ENCODE assay signal across 16 cellular contexts in the genomic region with DNA sequence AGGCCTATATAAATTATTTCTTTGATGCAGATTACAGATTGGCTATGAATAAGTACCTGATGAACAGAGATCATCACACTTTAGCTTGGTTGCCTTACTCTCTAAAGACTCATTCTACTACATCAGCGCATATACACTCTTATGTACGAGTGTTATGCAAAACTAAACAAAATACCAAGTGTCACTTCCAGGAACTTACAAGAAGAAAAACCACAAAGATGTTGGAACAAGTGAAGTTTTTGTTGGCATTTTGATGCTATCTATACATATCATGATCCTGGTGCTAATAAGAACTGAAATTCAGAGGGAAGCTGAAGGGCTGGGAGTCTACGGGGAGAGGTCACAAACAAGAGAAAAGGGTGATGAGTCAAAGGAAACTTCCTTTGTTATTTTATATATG. TPM values are rescaled to one million over a fixed set of nuclear protein-coding genes. Genes with fewer than 3 reads are reported as not detected.
DNase-seq lines count a peak whose midpoint lies in the region; ATAC-seq and TF ChIP-seq lines count a peak whose summit lies in the region.
"Had no signal": no experiment of that assay in that cellular context is flagged by ENCODE, and none has a peak within 500 bp of the region (broad histone marks: within the 10 kb centered on the region; RNA-seq: fewer than 3 reads in every experiment).

No MANE protein-coding gene starts in this region.

- no peak overlapping the region for H2AK5ac ChIP-seq in mesenchymal stem cell (ENCODE audit: low read length, severe bottlenecking)

- H3K9me3 ChIP-seq in OCI-LY3 (ENCODE audit: insufficient read depth, low read length) (no peaks in the 10 kb centered on the region), mesenchymal stem cell (ENCODE audit: control insufficient read depth, low read length) (no peaks in the 10 kb centered on the region)
- H3K9me3 ChIP-seq: esophagus muscularis mucosa, stomach had no signal

- no peak overlapping the region for H4K91ac ChIP-seq in mesenchymal stem cell (ENCODE audit: low read length)

- peaks cover 9% of the 10 kb centered on the region for H3K79me1 ChIP-seq in mesenchymal stem cell (replicated peaks; ENCODE audit: low read length, poor library complexity, severe bottlenecking)

- no peak overlapping the region for H2BK120ac ChIP-seq in mesenchymal stem cell (ENCODE audit: low read depth, low read length)

- CTCF ChIA-PET in Calu3 (lab: Charles Lee): no interaction called here

- intact Hi-C loops in Calu3 (cut with micrococcal nuclease; ENCODE audit: unreplicated experiment): no loop called here

- H2BK15ac ChIP-seq in mesenchymal stem cell (ENCODE audit: low read depth, poor library complexity, severe bottlenecking): no peak overlapping the region

- peak overlapping the region; percentile 4; the same call in 1 of the 2 replicates for H3K4me2 ChIP-seq in OCI-LY3 (ENCODE audit: low read length)
- no peak overlapping the region for H3K4me2 ChIP-seq in mesenchymal stem cell (ENCODE audit: low read length, poor library complexity, severe bottlenecking)

- H3K36me3 ChIP-seq in OCI-LY3 (replicated peaks; ENCODE audit: low read depth, low read length): peaks cover 55% of the 10 kb centered on the region
- peaks cover 3 to 81% of the 10 kb centered on the region in 2 experiments for H3K36me3 ChIP-seq in mesenchymal stem cell (ENCODE audit: control insufficient read depth in 1 of 2, insufficient read depth in 2 of 2, low read depth in 1 of 2, low read length in 2 of 2)

- 62% methylated on average over 2 of the region's 3 CpGs for WGBS in mesenchymal stem cell

- H3K27ac ChIP-seq in OCI-LY3 (ENCODE audit: low read length): no peak overlapping the region
- no peak overlapping the region for H3K27ac ChIP-seq in mesenchymal stem cell (ENCODE audit: low read length, poor library complexity, severe bottlenecking)
- H3K27ac ChIP-seq: esophagus muscularis mucosa, stomach had no signal

- peaks cover 95% of the 10 kb centered on the region for H3K79me2 ChIP-seq in OCI-LY3 (ENCODE audit: low read length)

- H3K14ac ChIP-seq in mesenchymal stem cell (ENCODE audit: low read length in 2 of 2): no peak overlapping the region

- H3K4me1 Mint-ChIP-seq in Calu3 (ENCODE audit: low read depth, unreplicated experiment): peaks cover 9% of the 10 kb centered on the region

- BruUV-seq in Calu3 (replicated peaks; lab: Mats Ljungman, UMichigan): no TSS peak

- no peak overlapping the region for H4K8ac ChIP-seq in mesenchymal stem cell (ENCODE audit: low read length)

- H3K4ac ChIP-seq in mesenchymal stem cell (ENCODE audit: low read depth in 1 of 2, low read length in 2 of 2): no peak overlapping the region

- peak; percentile 56 for DNase-seq in EL
- DNase-seq in astrocyte of the hippocampus (ENCODE audit: low read depth, low spot score): peak; percentile 36
- DNase-seq in mesenchymal stem cell: peak; percentile 79
- DNase-seq in Calu3: no peak
- DNase-seq: activated CD4-positive, alpha-beta T cell treated with anti-CD3 and anti-CD28 coated beads for 48 hours; activated naive CD4-positive, alpha-beta T cell treated with Interleukin-2 at 50 U/mL for 16 hours; NCI-H1417; NCI-H446 treated with DMSO at 0.1 percent for 48 hours; stomach had no signal

- H3K27me3 ChIP-seq in OCI-LY3 (ENCODE audit: low read depth, low read length) (no peaks in the 10 kb centered on the region), mesenchymal stem cell (ENCODE audit: control insufficient read depth in 1 of 2, insufficient read depth in 1 of 2, low read length in 2 of 2) (no peaks in the 10 kb centered on the region)
- H3K27me3 ChIP-seq: esophagus muscularis mucosa, stomach had no signal

- H3K4me3 ChIP-seq in OCI-LY3 (ENCODE audit: low read length): no peak overlapping the region
- H3K4me3 ChIP-seq in mesenchymal stem cell (ENCODE audit: insufficient read depth in 1 of 2, low read depth in 1 of 2, low read length in 2 of 2): peak overlapping the region in 1 of 2 experiments; percentile 32
- H3K4me3 ChIP-seq: esophagus muscularis mucosa, K562, skin epidermis, stomach had no signal

- no peak overlapping the region for H2BK5ac ChIP-seq in mesenchymal stem cell (ENCODE audit: low read depth, low read length, poor library complexity, severe bottlenecking)

- ATAC-seq in HG03039 (IDR thresholded peaks at IDR 0.05; ENCODE audit: unreplicated experiment): no peak
- no peak for ATAC-seq in HG02759 (IDR thresholded peaks at IDR 0.05; ENCODE audit: unreplicated experiment)
- ATAC-seq: K562 had no signal

- no peak overlapping the region for H3K18ac ChIP-seq in mesenchymal stem cell (ENCODE audit: low read depth in 1 of 2, low read length in 2 of 2)

- no peak overlapping the region for H3K9ac ChIP-seq in OCI-LY3 (ENCODE audit: low read length)
- peak overlapping the region; percentile 35 for H3K9ac ChIP-seq in mesenchymal stem cell (ENCODE audit: low read length)

- H3K27ac Mint-ChIP-seq in Calu3 (ENCODE audit: unreplicated experiment): no peak overlapping the region
- H3K27ac Mint-ChIP-seq: T-helper 1 cell treated with Interleukin-12 subunit alpha and Interleukin-12 subunit beta and Interleukin-4 antibody, amounts not matched to agents 30 μg/mL and 1 μg/mL, for 36 hours had no signal

- H3K9me3 Mint-ChIP-seq in Calu3 (ENCODE audit: low read depth, unreplicated experiment): no peaks in the 10 kb centered on the region
- H3K9me3 Mint-ChIP-seq: T-helper 1 cell treated with Interleukin-12 subunit alpha and Interleukin-12 subunit beta and Interleukin-4 antibody, amounts not matched to agents 30 μg/mL and 1 μg/mL, for 36 hours had no signal

- no peaks in the 10 kb centered on the region for H3K36me3 Mint-ChIP-seq in Calu3 (ENCODE audit: insufficient read depth, unreplicated experiment)

- H3K4me1 ChIP-seq in OCI-LY3 (ENCODE audit: low read length) (peaks cover 7% of the 10 kb centered on the region), mesenchymal stem cell (ENCODE audit: control insufficient read depth, insufficient read depth, low read depth, low read length) (peaks cover 6% of the 10 kb centered on the region)

- H4K20me1 ChIP-seq in OCI-LY3 (ENCODE audit: insufficient read depth, low read length): peaks cover 79% of the 10 kb centered on the region

- no peak overlapping the region for H3K4me3 Mint-ChIP-seq in Calu3 (ENCODE audit: low read depth, unreplicated experiment)
- H3K4me3 Mint-ChIP-seq: T-helper 1 cell treated with Interleukin-12 subunit alpha and Interleukin-12 subunit beta and Interleukin-4 antibody, amounts not matched to agents 30 μg/mL and 1 μg/mL, for 36 hours had no signal

- TF ChIP-seq CTCF in OCI-LY3 (IDR thresholded peaks at IDR 0.05; ENCODE audit: low read depth, low read length) (no peak), Calu3 (IDR thresholded peaks at IDR 0.05; ENCODE audit: unreplicated experiment) (no peak)

- H3K23ac ChIP-seq in mesenchymal stem cell (ENCODE audit: low read length in 2 of 2): no peak overlapping the region

- no peak overlapping the region for H2AFZ ChIP-seq in OCI-LY3 (ENCODE audit: low read depth, low read length)
- H2AFZ ChIP-seq in mesenchymal stem cell (ENCODE audit: low read depth, low read length): no peak overlapping the region

- H2BK12ac ChIP-seq in mesenchymal stem cell (ENCODE audit: low read length in 2 of 2): no peak overlapping the region

- no peaks in the 10 kb centered on the region for H3K27me3 Mint-ChIP-seq in Calu3 (ENCODE audit: unreplicated experiment)

RNA-seq across cellular contexts. Expression of gene CERS5, which starts 47.9 kb away (rescaled TPM):
- 41.5 TPM for polyA plus RNA-seq in mesenchymal stem cell (2013, experiment 1 of 2)
- polyA plus RNA-seq in mesenchymal stem cell (2013, experiment 2 of 2): 44.3 TPM
- 27.3 and 28.2 TPM in 2 replicates for total RNA-seq in Calu3 (2022)
